ENCODE assay signal across 1 cellular context in the genomic region with DNA sequence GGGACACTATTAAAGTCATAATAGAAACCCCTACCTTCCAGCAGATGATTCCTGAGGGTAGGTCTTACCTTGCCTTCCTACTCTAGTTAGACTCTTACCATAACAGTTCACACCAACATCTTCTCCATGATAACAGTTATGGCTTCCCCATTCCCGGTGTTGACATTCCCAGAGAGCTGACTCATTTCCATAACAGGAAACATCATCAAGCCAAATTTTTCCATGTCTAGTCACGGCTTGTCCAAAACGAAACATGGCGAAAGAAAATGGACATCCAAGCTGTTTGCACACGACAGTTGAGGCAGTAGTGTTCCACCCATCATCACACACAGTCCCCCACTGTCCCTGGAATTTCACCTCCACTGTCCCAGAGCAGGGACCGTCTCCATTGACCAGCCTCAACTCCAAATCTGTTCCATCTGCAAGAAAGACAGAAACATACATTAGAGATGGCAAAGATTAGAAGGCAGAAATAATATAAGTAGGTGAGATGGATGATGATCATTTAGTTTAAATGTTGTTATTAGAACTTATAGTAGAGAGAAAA.
TF ChIP-seq lines count a peak whose summit lies in the region.

No MANE protein-coding gene starts in this region.

TF ChIP-seq in HepG2, 621 proteins besides CTCF, POLR2A, EP300 and RAD21 (continued from another document):
- TF ChIP-seq, protein P1, sequence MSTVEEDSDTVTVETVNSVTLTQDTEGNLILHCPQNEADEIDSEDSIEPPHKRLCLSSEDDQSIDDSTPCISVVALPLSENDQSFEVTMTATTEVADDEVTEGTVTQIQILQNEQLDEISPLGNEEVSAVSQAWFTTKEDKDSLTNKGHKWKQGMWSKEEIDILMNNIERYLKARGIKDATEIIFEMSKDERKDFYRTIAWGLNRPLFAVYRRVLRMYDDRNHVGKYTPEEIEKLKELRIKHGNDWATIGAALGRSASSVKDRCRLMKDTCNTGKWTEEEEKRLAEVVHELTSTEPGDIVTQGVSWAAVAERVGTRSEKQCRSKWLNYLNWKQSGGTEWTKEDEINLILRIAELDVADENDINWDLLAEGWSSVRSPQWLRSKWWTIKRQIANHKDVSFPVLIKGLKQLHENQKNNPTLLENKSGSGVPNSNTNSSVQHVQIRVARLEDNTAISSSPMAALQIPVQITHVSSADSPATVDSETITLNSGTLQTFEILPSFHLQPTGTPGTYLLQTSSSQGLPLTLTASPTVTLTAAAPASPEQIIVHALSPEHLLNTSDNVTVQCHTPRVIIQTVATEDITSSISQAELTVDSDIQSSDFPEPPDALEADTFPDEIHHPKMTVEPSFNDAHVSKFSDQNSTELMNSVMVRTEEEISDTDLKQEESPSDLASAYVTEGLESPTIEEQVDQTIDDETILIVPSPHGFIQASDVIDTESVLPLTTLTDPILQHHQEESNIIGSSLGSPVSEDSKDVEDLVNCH (CRISPR knock-in tag; IDR thresholded peaks at IDR 0.05) = no peak
- TF ChIP-seq FOSL2 (CRISPR knock-in tag; IDR thresholded peaks at IDR 0.05) = peak; percentile 65
TF ChIP-seq in HepG2: peak in this region for 2.
